1 cellular context compared by ENCODE assay signal in genomic region chr16:50381679-50382440, GRCh38.
TF ChIP-seq lines count a peak whose summit lies in the region.

No MANE protein-coding gene starts in this region.

TF ChIP-seq in HCT116, 20 proteins besides CTCF, POLR2A, EP300 and RAD21:
- TF ChIP-seq MAX (IDR thresholded peaks at IDR 0.05): no peak
- TF ChIP-seq EZH2phosphoT487 (IDR thresholded peaks at IDR 0.05; ENCODE audit: borderline replicate concordance): no peak
- TF ChIP-seq SIN3A (IDR thresholded peaks at IDR 0.05; ENCODE audit: low read depth): no peak
- no peak for TF ChIP-seq FOSL1 (IDR thresholded peaks at IDR 0.05; ENCODE audit: low read depth)
- no peak for TF ChIP-seq ZFX (IDR thresholded peaks at IDR 0.05)
- TF ChIP-seq CBX3 (IDR thresholded peaks at IDR 0.05; ENCODE audit: low read depth): no peak
- TF ChIP-seq EZH2 (IDR thresholded peaks at IDR 0.05): no peak
- no peak for TF ChIP-seq SP1 (IDR thresholded peaks at IDR 0.05; ENCODE audit: low read depth)
- no peak for TF ChIP-seq JUND (IDR thresholded peaks at IDR 0.05)
- no peak for TF ChIP-seq ZNF274 (IDR thresholded peaks at IDR 0.05; ENCODE audit: low read depth, low read length)
- TF ChIP-seq SRF (IDR thresholded peaks at IDR 0.05; ENCODE audit: low read depth): no peak
- TF ChIP-seq EGR1 (IDR thresholded peaks at IDR 0.05; ENCODE audit: low read depth): no peak
- no peak for TF ChIP-seq TCF7L2 (IDR thresholded peaks at IDR 0.05; ENCODE audit: borderline replicate concordance, extremely low read depth, insufficient read depth, insufficient read length)
- no peak for TF ChIP-seq CEBPB (IDR thresholded peaks at IDR 0.05; ENCODE audit: low read depth)
- TF ChIP-seq YY1 (IDR thresholded peaks at IDR 0.05; ENCODE audit: extremely low read depth, insufficient replicate concordance, low read depth, low read length): no peak
- TF ChIP-seq, protein P1, sequence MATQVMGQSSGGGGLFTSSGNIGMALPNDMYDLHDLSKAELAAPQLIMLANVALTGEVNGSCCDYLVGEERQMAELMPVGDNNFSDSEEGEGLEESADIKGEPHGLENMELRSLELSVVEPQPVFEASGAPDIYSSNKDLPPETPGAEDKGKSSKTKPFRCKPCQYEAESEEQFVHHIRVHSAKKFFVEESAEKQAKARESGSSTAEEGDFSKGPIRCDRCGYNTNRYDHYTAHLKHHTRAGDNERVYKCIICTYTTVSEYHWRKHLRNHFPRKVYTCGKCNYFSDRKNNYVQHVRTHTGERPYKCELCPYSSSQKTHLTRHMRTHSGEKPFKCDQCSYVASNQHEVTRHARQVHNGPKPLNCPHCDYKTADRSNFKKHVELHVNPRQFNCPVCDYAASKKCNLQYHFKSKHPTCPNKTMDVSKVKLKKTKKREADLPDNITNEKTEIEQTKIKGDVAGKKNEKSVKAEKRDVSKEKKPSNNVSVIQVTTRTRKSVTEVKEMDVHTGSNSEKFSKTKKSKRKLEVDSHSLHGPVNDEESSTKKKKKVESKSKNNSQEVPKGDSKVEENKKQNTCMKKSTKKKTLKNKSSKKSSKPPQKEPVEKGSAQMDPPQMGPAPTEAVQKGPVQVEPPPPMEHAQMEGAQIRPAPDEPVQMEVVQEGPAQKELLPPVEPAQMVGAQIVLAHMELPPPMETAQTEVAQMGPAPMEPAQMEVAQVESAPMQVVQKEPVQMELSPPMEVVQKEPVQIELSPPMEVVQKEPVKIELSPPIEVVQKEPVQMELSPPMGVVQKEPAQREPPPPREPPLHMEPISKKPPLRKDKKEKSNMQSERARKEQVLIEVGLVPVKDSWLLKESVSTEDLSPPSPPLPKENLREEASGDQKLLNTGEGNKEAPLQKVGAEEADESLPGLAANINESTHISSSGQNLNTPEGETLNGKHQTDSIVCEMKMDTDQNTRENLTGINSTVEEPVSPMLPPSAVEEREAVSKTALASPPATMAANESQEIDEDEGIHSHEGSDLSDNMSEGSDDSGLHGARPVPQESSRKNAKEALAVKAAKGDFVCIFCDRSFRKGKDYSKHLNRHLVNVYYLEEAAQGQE (IDR thresholded peaks at IDR 0.05; ENCODE audit: low read depth): no peak
- no peak for TF ChIP-seq ATF3 (IDR thresholded peaks at IDR 0.05)
- TF ChIP-seq, protein P2, sequence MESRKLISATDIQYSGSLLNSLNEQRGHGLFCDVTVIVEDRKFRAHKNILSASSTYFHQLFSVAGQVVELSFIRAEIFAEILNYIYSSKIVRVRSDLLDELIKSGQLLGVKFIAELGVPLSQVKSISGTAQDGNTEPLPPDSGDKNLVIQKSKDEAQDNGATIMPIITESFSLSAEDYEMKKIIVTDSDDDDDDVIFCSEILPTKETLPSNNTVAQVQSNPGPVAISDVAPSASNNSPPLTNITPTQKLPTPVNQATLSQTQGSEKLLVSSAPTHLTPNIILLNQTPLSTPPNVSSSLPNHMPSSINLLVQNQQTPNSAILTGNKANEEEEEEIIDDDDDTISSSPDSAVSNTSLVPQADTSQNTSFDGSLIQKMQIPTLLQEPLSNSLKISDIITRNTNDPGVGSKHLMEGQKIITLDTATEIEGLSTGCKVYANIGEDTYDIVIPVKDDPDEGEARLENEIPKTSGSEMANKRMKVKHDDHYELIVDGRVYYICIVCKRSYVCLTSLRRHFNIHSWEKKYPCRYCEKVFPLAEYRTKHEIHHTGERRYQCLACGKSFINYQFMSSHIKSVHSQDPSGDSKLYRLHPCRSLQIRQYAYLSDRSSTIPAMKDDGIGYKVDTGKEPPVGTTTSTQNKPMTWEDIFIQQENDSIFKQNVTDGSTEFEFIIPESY (IDR thresholded peaks at IDR 0.05; ENCODE audit: extremely low read depth, insufficient replicate concordance, low read length): no peak
TF ChIP-seq in HCT116: peak in this region for 0.
